ENCODE assay signal across 23 cellular contexts in the genomic region with DNA sequence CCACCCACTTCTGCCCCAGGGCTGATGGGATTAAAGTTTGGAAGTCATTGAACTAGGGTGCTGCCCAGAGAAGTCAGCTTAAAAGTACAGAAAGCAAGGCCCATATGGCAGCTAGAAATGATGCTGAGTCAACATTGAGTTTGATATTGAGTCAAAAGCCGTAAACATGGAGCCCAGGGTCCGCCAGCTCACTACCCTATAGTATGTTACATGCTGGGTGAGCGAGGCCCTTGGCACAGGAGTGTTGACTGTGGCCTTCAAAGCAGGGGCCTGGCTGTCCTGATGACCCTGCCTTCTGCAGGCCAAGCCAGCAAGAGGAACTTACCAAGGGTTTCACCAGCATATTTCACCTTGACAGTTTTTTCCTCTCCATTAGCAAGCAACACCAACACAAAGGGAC.
"Had no signal": no experiment of that assay in that cellular context is flagged by ENCODE, and none has a peak within 500 bp of the region (broad histone marks: within the 10 kb centered on the region; RNA-seq: fewer than 3 reads in every experiment).

No MANE protein-coding gene starts in this region.

- H3K4me1 ChIP-seq: stomach, testis, thyroid gland, tibial artery, tibial nerve, transverse colon, upper lobe of left lung, upper lobe of right lung, uterus, vagina had no signal

- H3K4me3 ChIP-seq: stomach, testis, thoracic aorta, thyroid gland, tibial artery, tibial nerve, transverse colon, upper lobe of left lung, upper lobe of right lung, uterus, vagina had no signal

- H3K36me3 ChIP-seq: stomach, thoracic aorta, thyroid gland, tibial artery, tibial nerve, transverse colon, upper lobe of left lung, upper lobe of right lung, uterus, vagina had no signal

- DNase-seq: stimulated activated CD4-positive, alpha-beta T cell treated with anti-CD3 and anti-CD28 coated beads, Interleukin-2, amount 100 ng/mL, for 48 hours; stimulated activated CD4-positive, alpha-beta T cell treated with anti-CD3 and anti-CD28 coated beads, Interleukin-4, amount 100 ng/mL, for 1 hour; stimulated activated CD4-positive, alpha-beta T cell treated with anti-CD3 and anti-CD28 coated beads, Interleukin-4, amount 100 ng/mL, for 24 hours; stimulated activated CD4-positive, alpha-beta T cell treated with anti-CD3 and anti-CD28 coated beads, Interleukin-4, amount 100 ng/mL, for 4 hours; stimulated activated CD8-positive, alpha-beta memory T cell treated with anti-CD3 and anti-CD28 coated beads, Interleukin-4, amount 100 ng/mL, for 48 hours; stimulated activated naive B cell treated with anti-CD40 and anti-IgM and Interleukin-4, amounts not matched to agents 10 μg/mL and 1 μg/mL and 100 μg/mL, for 72 hours; stimulated activated naive CD4-positive, alpha-beta T cell; stimulated activated naive CD4-positive, alpha-beta T cell treated with Interleukin-2 at 50 U/mL for 16 hours; stimulated activated naive CD8-positive, alpha-beta T cell treated with anti-CD3 and anti-CD28 coated beads, Interleukin-15, amount 100 ng/mL, for 72 hours; stimulated activated naive CD8-positive, alpha-beta T cell treated with anti-CD3 and anti-CD28 coated beads, Interleukin-15, Interleukin-2, amounts not matched to agents 100 U/mL and 50 U/mL, for 24 hours; stomach; substantia nigra; testis; thyroid gland; tibial artery; transverse colon; trophoblast cell; upper lobe of left lung; upper lobe of right lung; uterus had no signal

- H3K27me3 ChIP-seq: stomach, testis, thyroid gland, tibial artery, tibial nerve, transverse colon, upper lobe of left lung, upper lobe of right lung, uterus, vagina had no signal

- H3K27ac ChIP-seq: stomach, testis, thoracic aorta, thyroid gland, tibial artery, tibial nerve, transverse colon, upper lobe of left lung, upper lobe of right lung, uterus, vagina had no signal

- H3K9me3 ChIP-seq: stomach, testis, thoracic aorta, thyroid gland, tibial artery, tibial nerve, transverse colon, upper lobe of left lung, upper lobe of right lung, uterus, vagina had no signal
